Comparison of ENCODE assay signal across 21 cellular contexts in the genomic region with DNA sequence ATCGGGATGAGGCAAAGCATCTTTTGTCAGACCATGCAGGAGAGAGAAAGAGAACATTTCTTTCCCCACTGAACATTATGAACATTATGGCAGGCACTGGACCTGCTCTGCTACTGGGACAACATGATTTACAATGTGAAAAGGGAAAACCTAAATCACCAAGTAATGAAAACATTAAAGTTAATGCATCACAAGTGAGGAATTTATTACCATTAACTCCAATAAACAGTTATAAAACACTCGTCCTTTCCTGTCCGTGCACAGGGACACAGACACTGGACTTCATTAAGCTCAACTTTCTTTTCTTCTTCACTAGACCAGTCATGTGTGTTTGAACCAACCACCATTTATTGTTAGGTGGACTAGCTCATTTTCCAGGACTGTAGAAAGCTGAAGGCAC.
DNase-seq lines count a peak whose midpoint lies in the region; ATAC-seq and TF ChIP-seq lines count a peak whose summit lies in the region.
"Had no signal": no experiment of that assay in that cellular context is flagged by ENCODE, and none has a peak within 500 bp of the region (broad histone marks: within the 10 kb centered on the region; RNA-seq: fewer than 3 reads in every experiment).

No MANE protein-coding gene starts in this region.

- H3K27ac ChIP-seq in SJSA1 = peak overlapping the region; percentile 12
- H3K27ac ChIP-seq: C4-2B, SJCRH30 had no signal

- ATAC-seq in GM18870 (IDR thresholded peaks at IDR 0.05; ENCODE audit: unreplicated experiment) = no peak
- ATAC-seq in activated T-cell treated with anti-CD3 and anti-CD28 coated beads, Interleukin-2, amount 50 U/mL, for 72 hours (replicated peaks in 1 of 2) = no peak
- ATAC-seq in mucosa of descending colon = no peak
- ATAC-seq: GM23338, HepG2, K562 had no signal

- no peaks in the 10 kb centered on the region for H3K9me3 Mint-ChIP-seq in activated T-cell treated with anti-CD3 and anti-CD28 coated beads, Interleukin-2, amount 50 U/mL, for 72 hours
- H3K9me3 Mint-ChIP-seq: GM23338 had no signal

- H3K27me3 ChIP-seq in SJSA1 (replicated peaks) = no peaks in the 10 kb centered on the region
- H3K27me3 ChIP-seq: SJCRH30 had no signal

- H3K36me3 Mint-ChIP-seq in activated T-cell treated with anti-CD3 and anti-CD28 coated beads, Interleukin-2, amount 50 U/mL, for 72 hours (ENCODE audit: insufficient read depth in 2 of 2) = peaks cover 0 to 4% of the 10 kb centered on the region in 2 donors

- no peaks in the 10 kb centered on the region for H3K27me3 Mint-ChIP-seq in activated T-cell treated with anti-CD3 and anti-CD28 coated beads, Interleukin-2, amount 50 U/mL, for 72 hours (ENCODE audit: low read depth)

- no peak overlapping the region for H3K27ac Mint-ChIP-seq in activated T-cell treated with anti-CD3 and anti-CD28 coated beads, Interleukin-2, amount 50 U/mL, for 72 hours
- H3K27ac Mint-ChIP-seq: GM23338 had no signal

- H3K4me3 ChIP-seq in SJSA1 (no peak overlapping the region), mucosa of descending colon (no peak overlapping the region)
- H3K4me3 ChIP-seq: GM23338, K562, SJCRH30 had no signal

- intact Hi-C loops in mucosa of descending colon (cut with DNase I, micrococcal nuclease) = no loop called here

- peaks cover 13% of the 10 kb centered on the region for H3K4me1 Mint-ChIP-seq in activated T-cell treated with anti-CD3 and anti-CD28 coated beads, Interleukin-2, amount 50 U/mL, for 72 hours (ENCODE audit: low read depth)
- H3K4me1 Mint-ChIP-seq: GM23338 had no signal

- H3K36me3 ChIP-seq in SJSA1 (no peaks in the 10 kb centered on the region), mucosa of descending colon (ENCODE audit: low read depth) (no peaks in the 10 kb centered on the region)
- H3K36me3 ChIP-seq: SJCRH30 had no signal

- DNase-seq in EH (ENCODE audit: low read depth) = peak; percentile 59
- DNase-seq in HEK293T (ENCODE audit: extremely low spot score) = no peak
- DNase-seq in SJSA1 (ENCODE audit: low read depth in 1 of 2, low spot score in 2 of 2) = peak in 1 of 2 experiments; percentile 58
- DNase-seq in renal cortical epithelial cell (ENCODE audit: low read depth) = peak; percentile 63
- DNase-seq in activated T-cell treated with anti-CD3 and anti-CD28 coated beads, Interleukin-2, amount 50 U/mL, for 72 hours = no peak
- no peak for DNase-seq in mucosa of descending colon
- DNase-seq in iPS-NIHi11 (ENCODE audit: low spot score) = no peak
- DNase-seq: DMS79 treated with DMSO at 0.1 percent for 48 hours, GDM1, NCI-H1092 treated with DMSO at 0.1 percent for 48 hours, NCI-H1436 treated with DMSO at 0.1 percent for 48 hours, NCI-H2029 treated with DMSO at 0.1 percent for 48 hours, NCI-H226, NCI-H510A treated with DMSO at 0.1 percent for 48 hours, NCI-H748 treated with DMSO at 0.1 percent for 48 hours, SJCRH30 had no signal

- H3K4me1 ChIP-seq in SJSA1 (replicated peaks) (peaks cover 57% of the 10 kb centered on the region), mucosa of descending colon (ENCODE audit: low read depth) (no peaks in the 10 kb centered on the region)
- H3K4me1 ChIP-seq: SJCRH30 had no signal

- H3K4me3 Mint-ChIP-seq in activated T-cell treated with anti-CD3 and anti-CD28 coated beads, Interleukin-2, amount 50 U/mL, for 72 hours = no peak overlapping the region
- H3K4me3 Mint-ChIP-seq: GM23338 had no signal

- CTCF ChIA-PET in HEK293T (lab: Yijun Ruan, JAX) = interaction anchor here (0.8 kb wide), 1 partner anchor 290 kb away, joined by 3 read pairs; no protein-coding TSS in a partner anchor

- POLR2A ChIA-PET in HEK293T (lab: Yijun Ruan, JAX) = interaction anchor here (2.1 kb wide), 1 partner anchor 154 kb away, joined by 6 read pairs; no protein-coding TSS in a partner anchor

- H3K9me3 ChIP-seq in SJSA1 (replicated peaks) = no peaks in the 10 kb centered on the region
- H3K9me3 ChIP-seq in mucosa of descending colon = no peaks in the 10 kb centered on the region
- H3K9me3 ChIP-seq: SJCRH30 had no signal

- TF ChIP-seq CTCF in mucosa of descending colon (IDR thresholded peaks at IDR 0.05) = no peak

TF ChIP-seq in HEK293T, 16 proteins besides CTCF, POLR2A, EP300 and RAD21:
- TF ChIP-seq, protein P1, sequence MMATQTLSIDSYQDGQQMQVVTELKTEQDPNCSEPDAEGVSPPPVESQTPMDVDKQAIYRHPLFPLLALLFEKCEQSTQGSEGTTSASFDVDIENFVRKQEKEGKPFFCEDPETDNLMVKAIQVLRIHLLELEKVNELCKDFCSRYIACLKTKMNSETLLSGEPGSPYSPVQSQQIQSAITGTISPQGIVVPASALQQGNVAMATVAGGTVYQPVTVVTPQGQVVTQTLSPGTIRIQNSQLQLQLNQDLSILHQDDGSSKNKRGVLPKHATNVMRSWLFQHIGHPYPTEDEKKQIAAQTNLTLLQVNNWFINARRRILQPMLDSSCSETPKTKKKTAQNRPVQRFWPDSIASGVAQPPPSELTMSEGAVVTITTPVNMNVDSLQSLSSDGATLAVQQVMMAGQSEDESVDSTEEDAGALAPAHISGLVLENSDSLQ (IDR thresholded peaks at IDR 0.05) = peak; percentile 79
- TF ChIP-seq BHLHE40 (IDR thresholded peaks at IDR 0.05; ENCODE audit: borderline replicate concordance) (no peak), L3MBTL2 (conservative IDR thresholded peaks at IDR 0.05) (no peak)

Comparison
In these comparisons a context has a peak if more than half of its experiments do, and no peak if none do; other contexts are left out.
1. DNase-seq: peak in EH (single experiment) and renal cortical epithelial cell (single experiment); none in HEK293T (single experiment), activated T-cell treated with anti-CD3 and anti-CD28 coated beads, Interleukin-2, amount 50 U/mL, for 72 hours (0 of 2), mucosa of descending colon (0 of 3) and iPS-NIHi11 (single experiment).